In the genomic region with DNA sequence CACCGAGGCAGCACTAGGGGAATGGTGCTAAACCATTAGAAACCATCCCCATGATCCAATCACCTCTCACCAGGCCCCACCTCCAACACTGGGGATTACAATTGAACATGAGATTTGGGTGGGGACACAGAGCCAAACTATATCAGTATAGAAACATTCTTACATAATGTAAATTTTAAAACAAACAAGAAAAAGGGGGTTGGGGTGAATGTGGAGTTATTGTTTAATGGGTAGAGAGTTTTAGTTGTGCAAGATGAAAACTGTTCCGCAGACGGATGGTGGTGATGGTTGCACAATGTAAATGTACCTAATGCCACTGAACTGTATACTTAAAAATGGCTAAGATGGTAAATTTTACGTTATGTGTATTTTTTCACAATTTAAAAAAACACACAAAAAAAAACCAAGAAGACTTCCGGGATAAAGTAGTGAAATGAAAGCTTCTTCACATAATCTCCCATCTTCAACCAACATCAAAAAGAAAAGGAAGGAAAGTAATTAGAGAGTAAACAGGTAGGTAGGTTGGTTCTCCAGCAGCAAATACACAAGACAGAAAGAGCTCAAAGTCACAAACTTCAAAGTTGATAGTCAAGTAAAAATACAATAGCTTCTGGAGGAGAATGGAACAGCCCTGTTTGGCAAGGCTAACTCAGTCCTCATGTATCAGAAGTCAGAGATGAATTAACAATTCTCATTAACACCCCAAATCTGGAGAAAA, we compare ENCODE assay signal across 18 cellular contexts. TPM values are rescaled to one million over a fixed set of nuclear protein-coding genes. Genes with fewer than 3 reads are reported as not detected.
DNase-seq lines count a peak whose midpoint lies in the region; ATAC-seq, FAIRE-seq and TF ChIP-seq lines count a peak whose summit lies in the region.
"Had no signal": no experiment of that assay in that cellular context is flagged by ENCODE, and none has a peak within 500 bp of the region (broad histone marks: within the 10 kb centered on the region; RNA-seq: fewer than 3 reads in every experiment).

No MANE protein-coding gene starts in this region.

- peak overlapping the region; percentile 85 for H3K18ac ChIP-seq in IMR-90 (ENCODE audit: low read depth, low read length)

- no peak for TF ChIP-seq RAD21 in IMR-90 (IDR thresholded peaks at IDR 0.05; ENCODE audit: low read length)

- peaks cover 24% of the 10 kb centered on the region for H3K4me1 ChIP-seq in IMR-90 (ENCODE audit: control insufficient read depth, insufficient read depth, low read length)
- peaks cover 0 to 3% of the 10 kb centered on the region in 2 donors for H3K4me1 ChIP-seq in kidney (ENCODE audit: control insufficient read depth in 1 of 2, insufficient read depth in 1 of 2, low read depth in 1 of 2, low read length in 2 of 2)
- H3K4me1 ChIP-seq in smooth muscle cell (ENCODE audit: low read depth) = no peaks in the 10 kb centered on the region

- H3K9ac ChIP-seq in IMR-90 (ENCODE audit: low read depth, low read length) (no peak overlapping the region; the same call in 1 of the 2 replicates), kidney (ENCODE audit: low read length in 2 of 2) (no peak overlapping the region), smooth muscle cell (ENCODE audit: low read depth) (no peak overlapping the region)

- intact Hi-C loops in natural killer cell (cut with micrococcal nuclease) = no loop called here
- intact Hi-C loops in IMR-90 (cut with micrococcal nuclease) = loop anchor here (10.0 kb wide), 1 partner anchor 169 kb away; a partner anchor contains a TSS
- intact Hi-C loops in kidney (cut with DNase I) = no loop called here

- H3K9me3 ChIP-seq in IMR-90 (ENCODE audit: control insufficient read depth, insufficient read depth, low read length) = no peaks in the 10 kb centered on the region
- H3K9me3 ChIP-seq in kidney (ENCODE audit: control insufficient read depth in 1 of 2, low read length in 2 of 2) = no peaks in the 10 kb centered on the region
- no peaks in the 10 kb centered on the region for H3K9me3 ChIP-seq in smooth muscle cell (replicated peaks; ENCODE audit: low read depth)
- H3K9me3 ChIP-seq: thyroid gland had no signal

- H3K27ac ChIP-seq in IMR-90 (ENCODE audit: insufficient read depth, low read length) = peak overlapping the region; percentile 16; the same call in 1 of the 2 replicates
- H3K27ac ChIP-seq in kidney (ENCODE audit: low read depth in 2 of 2, low read length in 2 of 2) = no peak overlapping the region
- no peak overlapping the region for H3K27ac ChIP-seq in smooth muscle cell (ENCODE audit: low read depth)
- H3K27ac ChIP-seq: thyroid gland, WERI-Rb-1 had no signal

- peaks cover 29 to 40% of the 10 kb centered on the region in 2 donors for H3K4me1 Mint-ChIP-seq in natural killer cell treated with Interleukin-12 subunit alpha and Interleukin-12 subunit beta and Interleukin-15 and Interleukin-18, amount 100 ng/mL, for 72 hours (ENCODE audit: low read depth in 2 of 2)
- H3K4me1 Mint-ChIP-seq in natural killer cell = peaks cover 41 to 45% of the 10 kb centered on the region in 2 donors
- peaks cover 54% of the 10 kb centered on the region for H3K4me1 Mint-ChIP-seq in central memory CD8-positive, alpha-beta T cell

- no peaks in the 10 kb centered on the region for H3K27me3 ChIP-seq in IMR-90 (ENCODE audit: control insufficient read depth, insufficient read depth, low read length)
- no peaks in the 10 kb centered on the region for H3K27me3 ChIP-seq in smooth muscle cell (ENCODE audit: low read depth)
- H3K27me3 ChIP-seq: thyroid gland had no signal

- no peak overlapping the region for H3K23ac ChIP-seq in IMR-90 (ENCODE audit: low read depth, low read length)

- H3K79me1 ChIP-seq in IMR-90 (ENCODE audit: low read depth in 1 of 2, low read length in 2 of 2) = peaks cover 28 to 61% of the 10 kb centered on the region in 2 experiments

- peaks cover 3% of the 10 kb centered on the region for H3F3A ChIP-seq in smooth muscle cell (ENCODE audit: low read depth)

- peak overlapping the region in 1 of 2 experiments; percentile 66; a peak in 3 of 4 replicates for H4K8ac ChIP-seq in IMR-90 (ENCODE audit: low read depth in 2 of 2, low read length in 2 of 2)

- BruUV-seq in IMR-90 (replicated peaks; lab: Mats Ljungman, UMichigan) = no TSS peak

- H3K27me3 Mint-ChIP-seq in natural killer cell treated with Interleukin-12 subunit alpha and Interleukin-12 subunit beta and Interleukin-15 and Interleukin-18, amount 100 ng/mL, for 72 hours = no peaks in the 10 kb centered on the region
- H3K27me3 Mint-ChIP-seq in natural killer cell (ENCODE audit: low read depth in 2 of 2) = no peaks in the 10 kb centered on the region
- no peaks in the 10 kb centered on the region for H3K27me3 Mint-ChIP-seq in central memory CD8-positive, alpha-beta T cell
- H3K27me3 Mint-ChIP-seq: stimulated activated memory B cell treated with anti-CD40 and anti-IgM and Interleukin-4, amounts not matched to agents 10 μg/mL and 1 μg/mL and 100 μg/mL, for 72 hours had no signal

- H3K36me3 ChIP-seq in IMR-90 (ENCODE audit: control insufficient read depth, insufficient read depth, low read length) (peaks cover 9% of the 10 kb centered on the region), kidney (ENCODE audit: control insufficient read depth in 1 of 2, insufficient read depth in 2 of 2, low read length in 2 of 2) (no peaks in the 10 kb centered on the region), smooth muscle cell (ENCODE audit: low read depth) (peaks cover 8% of the 10 kb centered on the region)
- H3K36me3 ChIP-seq: thyroid gland had no signal

- H4K91ac ChIP-seq in IMR-90 (ENCODE audit: insufficient read depth, low read depth, low read length) = peak overlapping the region; percentile 74; the same call in 1 of the 2 replicates

- H3K56ac ChIP-seq in IMR-90 (ENCODE audit: extremely low read depth, insufficient read depth, low read length) = no peak overlapping the region

- no peaks in the 10 kb centered on the region for H3K9me3 Mint-ChIP-seq in natural killer cell treated with Interleukin-12 subunit alpha and Interleukin-12 subunit beta and Interleukin-15 and Interleukin-18, amount 100 ng/mL, for 72 hours
- H3K9me3 Mint-ChIP-seq in natural killer cell = no peaks in the 10 kb centered on the region
- H3K9me3 Mint-ChIP-seq in central memory CD8-positive, alpha-beta T cell = no peaks in the 10 kb centered on the region
- H3K9me3 Mint-ChIP-seq: stimulated activated memory B cell treated with anti-CD40 and anti-IgM and Interleukin-4, amounts not matched to agents 10 μg/mL and 1 μg/mL and 100 μg/mL, for 72 hours had no signal

- ATAC-seq in natural killer cell treated with Interleukin-12 subunit alpha and Interleukin-12 subunit beta and Interleukin-15 and Interleukin-18, amount 100 ng/mL, for 72 hours = no peak
- ATAC-seq in natural killer cell = no peak
- no peak for ATAC-seq in IMR-90 (ENCODE audit: low read depth)
- no peak for ATAC-seq in central memory CD8-positive, alpha-beta T cell (replicated peaks; ENCODE audit: extremely low read depth, poor library complexity, severe bottlenecking)
- ATAC-seq: Right ventricle myocardium inferior; sciatic nerve; stimulated activated memory B cell treated with anti-CD40 and anti-IgM and Interleukin-4, amounts not matched to agents 10 μg/mL and 1 μg/mL and 100 μg/mL, for 72 hours had no signal

- no peak overlapping the region for H3K4me2 ChIP-seq in IMR-90 (ENCODE audit: low read depth, low read length)
- no peak overlapping the region for H3K4me2 ChIP-seq in smooth muscle cell

- H2AFZ ChIP-seq in IMR-90 (replicated peaks; ENCODE audit: low read length, poor library complexity) (no peak overlapping the region), smooth muscle cell (ENCODE audit: low read depth) (no peak overlapping the region)

- no peak for TF ChIP-seq CTCF in natural killer cell (IDR thresholded peaks at IDR 0.05)
- TF ChIP-seq CTCF in IMR-90 (conservative IDR thresholded peaks at IDR 0.05; ENCODE audit: low read depth, low read length) = no peak
- TF ChIP-seq CTCF in kidney (IDR thresholded peaks at IDR 0.05; ENCODE audit: borderline replicate concordance, extremely low read depth, insufficient read depth) = no peak
- no peak for TF ChIP-seq CTCF in smooth muscle cell (IDR thresholded peaks at IDR 0.05; ENCODE audit: borderline replicate concordance, insufficient read depth, poor library complexity, severe bottlenecking)

- peak overlapping the region; percentile 55 for H2BK120ac ChIP-seq in IMR-90 (ENCODE audit: low read depth, low read length)

- peaks cover 95% of the 10 kb centered on the region for H3K79me2 ChIP-seq in smooth muscle cell (ENCODE audit: low read depth)

- peak overlapping the region; percentile 23 for H3K4me3 Mint-ChIP-seq in natural killer cell treated with Interleukin-12 subunit alpha and Interleukin-12 subunit beta and Interleukin-15 and Interleukin-18, amount 100 ng/mL, for 72 hours
- no peak overlapping the region for H3K4me3 Mint-ChIP-seq in natural killer cell
- H3K4me3 Mint-ChIP-seq in central memory CD8-positive, alpha-beta T cell = no peak overlapping the region
- H3K4me3 Mint-ChIP-seq: endodermal cell; stimulated activated memory B cell treated with anti-CD40 and anti-IgM and Interleukin-4, amounts not matched to agents 10 μg/mL and 1 μg/mL and 100 μg/mL, for 72 hours had no signal

- H2BK20ac ChIP-seq in IMR-90 (ENCODE audit: low read depth, low read length) = 0 out of 2 replicates have a peak overlapping the region, but pooled peaks have one; percentile 65

- DNase-seq in natural killer cell treated with Interleukin-12 subunit alpha and Interleukin-12 subunit beta and Interleukin-15 and Interleukin-18, amount 100 ng/mL, for 72 hours (ENCODE audit: low spot score) = no peak
- DNase-seq in natural killer cell = no peak
- DNase-seq in IMR-90 = no peak
- no peak for DNase-seq in central memory CD8-positive, alpha-beta T cell (ENCODE audit: low spot score in 2 of 2)
- no peak for DNase-seq in kidney
- no peak for DNase-seq in medulla oblongata (ENCODE audit: extremely low spot score)
- no peak for DNase-seq in smooth muscle cell (lab: John Stamatoyannopoulos, UW; ENCODE audit: unreplicated experiment)
- DNase-seq: AML-193, endodermal cell, NCI-H2171 treated with DMSO at 0.1 percent for 48 hours, NCI-H526 treated with DMSO at 0.1 percent for 48 hours, SW 1271, thyroid gland, WERI-Rb-1 had no signal

- in situ Hi-C loops in IMR-90 (cut with MboI; ENCODE audit: low sequenced_read_pairs) = loop anchor here (25.0 kb wide), 1 partner anchor 1289 kb away; no protein-coding TSS in a partner anchor

- no peak overlapping the region for H2AK9ac ChIP-seq in IMR-90 (replicated peaks; ENCODE audit: low read depth, low read length, poor library complexity)

- FAIRE-seq in kidney (lab: Jason Lieb, UNC) = no peak
- FAIRE-seq: H1 had no signal

- POLR2A ChIA-PET in IMR-90 (lab: Charles Lee; ENCODE audit: unreplicated experiment) = no interaction called here

- H3K36me3 Mint-ChIP-seq in natural killer cell treated with Interleukin-12 subunit alpha and Interleukin-12 subunit beta and Interleukin-15 and Interleukin-18, amount 100 ng/mL, for 72 hours = peaks cover 16% of the 10 kb centered on the region
- no peaks in the 10 kb centered on the region for H3K36me3 Mint-ChIP-seq in natural killer cell
- H3K36me3 Mint-ChIP-seq in central memory CD8-positive, alpha-beta T cell (ENCODE audit: insufficient read depth) = peaks cover 10% of the 10 kb centered on the region

- no peak overlapping the region for H3K27ac Mint-ChIP-seq in natural killer cell treated with Interleukin-12 subunit alpha and Interleukin-12 subunit beta and Interleukin-15 and Interleukin-18, amount 100 ng/mL, for 72 hours
- no peak overlapping the region for H3K27ac Mint-ChIP-seq in natural killer cell
- H3K27ac Mint-ChIP-seq in central memory CD8-positive, alpha-beta T cell (ENCODE audit: low read depth) = peak overlapping the region; percentile 64
- H3K27ac Mint-ChIP-seq: stimulated activated memory B cell treated with anti-CD40 and anti-IgM and Interleukin-4, amounts not matched to agents 10 μg/mL and 1 μg/mL and 100 μg/mL, for 72 hours had no signal

- peak overlapping the region; percentile 46; the same call in 1 of the 2 replicates for H2AK5ac ChIP-seq in IMR-90 (ENCODE audit: low read depth, low read length)

- H3K4ac ChIP-seq in IMR-90 (ENCODE audit: low read depth, low read length) = peak overlapping the region; percentile 42; the same call in 1 of the 2 replicates

- H4K20me1 ChIP-seq in IMR-90 (ENCODE audit: insufficient read depth, low read length) = peaks cover 36% of the 10 kb centered on the region; the same call in 1 of the 2 replicates
- peaks cover 97% of the 10 kb centered on the region for H4K20me1 ChIP-seq in smooth muscle cell (ENCODE audit: low read depth)

- CTCF ChIA-PET in IMR-90 (lab: Yijun Ruan, JAX) = interaction anchor here (0.6 to 1.1 kb wide), 4 partner anchors 8 to 507 kb away, joined by 3 read pairs; no protein-coding TSS in a partner anchor

- H2BK15ac ChIP-seq in IMR-90 (ENCODE audit: low read depth, low read length) = no peak overlapping the region

- H3K9me1 ChIP-seq in IMR-90 (ENCODE audit: insufficient read depth, low read length) = peaks cover 12% of the 10 kb centered on the region

- peak overlapping the region; percentile 75 for H2BK5ac ChIP-seq in IMR-90 (ENCODE audit: low read depth, low read length, poor library complexity, severe bottlenecking)

- dilution Hi-C loops in IMR-90 (cut with HindIII; ENCODE audit: low sequenced_read_pairs, unreplicated experiment) = no loop called here

- H3K14ac ChIP-seq in IMR-90 (replicated peaks; ENCODE audit: low read depth, low read length) = no peak overlapping the region; the same call in 1 of the 2 replicates

- no CpG with 5 or more reads among the region's 5 CpGs for WGBS in IMR-90 (ENCODE audit: extremely low coverage in 2 of 2, insufficient read length in 1 of 2), 2 experiments
- WGBS in smooth muscle cell (ENCODE audit: low lambda C conversion rate) = 99% methylated on average over 5 of the region's 5 CpGs

- no peak overlapping the region for H3K4me3 ChIP-seq in IMR-90 (ENCODE audit: insufficient read depth, low read depth, low read length)
- no peak overlapping the region for H3K4me3 ChIP-seq in kidney (ENCODE audit: low read length in 2 of 2)
- no peak overlapping the region for H3K4me3 ChIP-seq in smooth muscle cell
- H3K4me3 ChIP-seq: thyroid gland had no signal

- no peak for TF ChIP-seq POLR2A in IMR-90 (IDR thresholded peaks at IDR 0.05; ENCODE audit: low read depth, low read length)

- peak overlapping the region; percentile 80 for H4K5ac ChIP-seq in IMR-90 (ENCODE audit: low read depth, low read length)

RNA-seq across cellular contexts. Expression of a gene that starts 16.3 kb away (rescaled TPM):
- total RNA-seq in natural killer cell treated with Interleukin-12 subunit alpha and Interleukin-12 subunit beta and Interleukin-15 and Interleukin-18, amount 100 ng/mL, for 72 hours = 10 to 100 TPM; 21.8 to 32.0 TPM
- total RNA-seq in natural killer cell (10 to 100 TPM; 21.8 to 26.5 (median 24.2) TPM), IMR-90 (2012; rRNA removed) (33.0 and 56.9 TPM in 2 replicates), kidney (31.7 TPM), smooth muscle cell (43.1 and 51.0 TPM in 2 replicates)
- polyA plus RNA-seq in IMR-90 (2012; rRNA removed) (16.2 and 19.9 TPM in 2 replicates), kidney (ENCODE audit: insufficient read depth, low read depth, low replicate concordance) (23.4 TPM), smooth muscle cell (52.5 and 68.9 TPM in 2 replicates)
- polyA plus RNA-seq in IMR-90 (2012; cell fraction: cytosol; rRNA removed) = 1.8 and 2.7 TPM in 2 replicates
- polyA plus RNA-seq in IMR-90 (2012; cell fraction: nucleus; rRNA removed; ENCODE audit: low replicate concordance) = 2.3 and 30.1 TPM in 2 replicates

RNA-seq across cellular contexts. Expression of a gene that starts 16.5 kb away (rescaled TPM):
- total RNA-seq in natural killer cell treated with Interleukin-12 subunit alpha and Interleukin-12 subunit beta and Interleukin-15 and Interleukin-18, amount 100 ng/mL, for 72 hours = 10 to 100 TPM; 24.6 to 30.9 TPM
- total RNA-seq in natural killer cell = 10 to 100 TPM; 13.1 to 13.4 (median 13.3) TPM
- total RNA-seq in IMR-90 (2012; rRNA removed) = 30.6 and 33.1 TPM in 2 replicates
- polyA plus RNA-seq in IMR-90 (2012; rRNA removed) = 17.8 and 22.3 TPM in 2 replicates
- 3.3 and 6.1 TPM in 2 replicates for polyA plus RNA-seq in IMR-90 (2012; cell fraction: cytosol; rRNA removed)
- 2.1 and 24.0 TPM in 2 replicates for polyA plus RNA-seq in IMR-90 (2012; cell fraction: nucleus; rRNA removed; ENCODE audit: low replicate concordance)
- 22.7 TPM for total RNA-seq in kidney
- 16.4 TPM for polyA plus RNA-seq in kidney (ENCODE audit: insufficient read depth, low read depth, low replicate concordance)
- total RNA-seq in smooth muscle cell = 37.1 and 41.8 TPM in 2 replicates
- 23.3 and 23.4 TPM in 2 replicates for polyA plus RNA-seq in smooth muscle cell
